ENCODE assay signal across 22 cellular contexts in genomic region chr19:4272894-4273293, GRCh38. TPM values are rescaled to one million over a fixed set of nuclear protein-coding genes. Genes with fewer than 3 reads are reported as not detected.
"Had no signal": no experiment of that assay in that cellular context is flagged by ENCODE, and none has a peak within 500 bp of the region (broad histone marks: within the 10 kb centered on the region; RNA-seq: fewer than 3 reads in every experiment).

No MANE protein-coding gene starts in this region.

- H3K9me3 Mint-ChIP-seq: dendritic cell treated with granulocyte-macrophage colony-stimulating factor and Interleukin-4, amounts not matched to agents 40 ng/mL and 50 ng/mL, for 4 days; effector memory CD8-positive, alpha-beta T cell; naive B cell; nephron had no signal

- H3K27ac Mint-ChIP-seq: dendritic cell treated with granulocyte-macrophage colony-stimulating factor and Interleukin-4, amounts not matched to agents 40 ng/mL and 50 ng/mL, for 4 days; naive B cell; nephron had no signal

- ATAC-seq: effector memory CD8-positive, alpha-beta T cell; gastroesophageal sphincter; left colon; left ventricle myocardium superior had no signal

- H3K4me3 Mint-ChIP-seq: dendritic cell treated with granulocyte-macrophage colony-stimulating factor and Interleukin-4, amounts not matched to agents 40 ng/mL and 50 ng/mL, for 4 days; effector memory CD8-positive, alpha-beta T cell; nephron had no signal

- H3K4me1 Mint-ChIP-seq: naive B cell had no signal

- DNase-seq: effector memory CD8-positive, alpha-beta T cell; esophagus squamous epithelium; foreskin fibroblast; kidney; left colon; left ventricle myocardium superior; mesenchymal stem cell; midbrain; naive B cell; posterior cingulate gyrus; sigmoid colon; stimulated activated CD4-positive, alpha-beta T cell treated with anti-CD3 and anti-CD28 coated beads, Interleukin-2, amount 100 ng/mL, for 24 hours; stimulated activated CD4-positive, alpha-beta T cell treated with anti-CD3 and anti-CD28 coated beads, Interleukin-4, amount 100 ng/mL, for 4 hours; stimulated activated naive CD4-positive, alpha-beta T cell treated with Interleukin-2 at 50 U/mL for 16 hours; trophoblast cell; uterus had no signal

RNA-seq across cellular contexts. Expression of gene SHD, which starts 6.2 kb away (rescaled TPM):
- total RNA-seq: esophagus squamous epithelium, gastroesophageal sphincter, kidney, left ventricle myocardium superior, lung, osteocyte, sigmoid colon had no signal

RNA-seq across cellular contexts. Expression of gene TMIGD2, which starts 29.3 kb away (rescaled TPM):
- total RNA-seq: left ventricle myocardium superior, osteocyte, sigmoid colon had no signal

RNA-seq across cellular contexts. Expression of gene FSD1, which starts 31.5 kb away (rescaled TPM):
- total RNA-seq: left ventricle myocardium superior, right atrium auricular region had no signal
